27 cellular contexts compared by ENCODE assay signal in the genomic region with DNA sequence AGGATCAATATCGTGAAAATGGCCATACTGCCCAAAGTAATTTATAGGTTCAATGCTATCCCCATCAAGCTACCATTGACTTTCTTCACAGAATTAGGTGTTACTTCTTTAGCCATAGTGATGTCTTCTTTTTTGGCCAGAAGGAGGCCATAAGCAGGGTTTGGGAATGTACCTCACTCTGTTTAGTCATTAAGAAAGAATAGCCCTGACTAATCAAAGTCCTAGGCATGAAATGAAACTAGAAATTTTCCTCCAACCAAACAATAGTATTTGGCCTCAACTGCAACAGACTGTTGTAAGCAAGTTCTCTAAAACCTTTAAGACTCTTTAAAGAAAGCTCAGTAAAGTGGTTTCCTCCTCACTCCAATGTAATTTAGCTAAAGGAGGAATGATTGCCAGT.
DNase-seq lines count a peak whose midpoint lies in the region; ATAC-seq and TF ChIP-seq lines count a peak whose summit lies in the region.
"Had no signal": no experiment of that assay in that cellular context is flagged by ENCODE, and none has a peak within 500 bp of the region (broad histone marks: within the 10 kb centered on the region; RNA-seq: fewer than 3 reads in every experiment).

No MANE protein-coding gene starts in this region.

- WGBS in gastroesophageal sphincter (ENCODE audit: low coverage in 1 of 2), 2 donors: 90 to 100% methylated on average over 1 of the region's 1 CpG

- H3K27ac Mint-ChIP-seq in activated CD4-positive, alpha-beta T cell treated with anti-CD3 and anti-CD28 coated beads for 36 hours: no peak overlapping the region
- H3K27ac Mint-ChIP-seq in activated T-helper 17 cell treated with anti-CD3 and anti-CD28 coated beads, Interleukin-2, amount 50 U/mL, for 72 hours: no peak overlapping the region
- H3K27ac Mint-ChIP-seq in neural progenitor cell: no peak overlapping the region
- H3K27ac Mint-ChIP-seq: activated CD8-positive, alpha-beta T cell treated with anti-CD3 and anti-CD28 coated beads, Interleukin-2, amount 10 ng/mL, durations not matched to agents 7 days and 5 days; activated naive CD8-positive, alpha-beta T cell treated with anti-CD3 and anti-CD28 coated beads, Interleukin-2, amount 10 ng/mL, durations not matched to agents 7 days and 5 days; B cell had no signal

- POLR2A ChIA-PET in activated CD4-positive, alpha-beta T cell treated with anti-CD3 and anti-CD28 coated beads for 36 hours (lab: Charles Lee): no interaction called here

- H3K79me2 ChIP-seq in osteoblast (ENCODE audit: insufficient read depth, low read length) (no peaks in the 10 kb centered on the region), neural progenitor cell (ENCODE audit: low read depth) (no peaks in the 10 kb centered on the region)

- H3K36me3 ChIP-seq in osteoblast (ENCODE audit: insufficient read depth, low read length): no peaks in the 10 kb centered on the region
- H3K36me3 ChIP-seq in neural progenitor cell: no peaks in the 10 kb centered on the region
- H3K36me3 ChIP-seq in gastroesophageal sphincter: peaks cover 0 to 21% of the 10 kb centered on the region in 2 donors
- H3K36me3 ChIP-seq: colonic mucosa, left ventricle myocardium inferior had no signal

- no peaks in the 10 kb centered on the region for H3K27me3 Mint-ChIP-seq in activated CD4-positive, alpha-beta T cell treated with anti-CD3 and anti-CD28 coated beads for 36 hours
- no peaks in the 10 kb centered on the region for H3K27me3 Mint-ChIP-seq in activated T-helper 17 cell treated with anti-CD3 and anti-CD28 coated beads, Interleukin-2, amount 50 U/mL, for 72 hours
- H3K27me3 Mint-ChIP-seq in neural progenitor cell (ENCODE audit: insufficient read depth, low read depth): no peaks in the 10 kb centered on the region
- H3K27me3 Mint-ChIP-seq: activated naive CD8-positive, alpha-beta T cell treated with anti-CD3 and anti-CD28 coated beads, Interleukin-2, amount 10 ng/mL, durations not matched to agents 7 days and 5 days; B cell had no signal

- H2AFZ ChIP-seq in osteoblast (ENCODE audit: low read length): no peak overlapping the region
- H2AFZ ChIP-seq in neural progenitor cell (replicated peaks): no peak overlapping the region

- no peak overlapping the region for H3K4me2 ChIP-seq in osteoblast (ENCODE audit: insufficient read depth, low read length)
- no peak overlapping the region for H3K4me2 ChIP-seq in neural progenitor cell
- H3K4me2 ChIP-seq: SK-N-SH had no signal

- CTCF ChIA-PET in activated CD4-positive, alpha-beta T cell treated with anti-CD3 and anti-CD28 coated beads for 36 hours (lab: Charles Lee): no interaction called here

- no peaks in the 10 kb centered on the region for H3K4me1 ChIP-seq in osteoblast (ENCODE audit: insufficient read depth, low read length)
- H3K4me1 ChIP-seq in neural progenitor cell: no peaks in the 10 kb centered on the region
- H3K4me1 ChIP-seq in gastroesophageal sphincter: no peaks in the 10 kb centered on the region
- H3K4me1 ChIP-seq: body of pancreas, colonic mucosa, heart right ventricle, left ventricle myocardium inferior had no signal

- no peaks in the 10 kb centered on the region for H3F3A ChIP-seq in neural progenitor cell (ENCODE audit: low read depth)

- intact Hi-C loops in activated CD4-positive, alpha-beta T cell treated with anti-CD3 and anti-CD28 coated beads for 36 hours (cut with DNase I, micrococcal nuclease): loop anchor here in 1 of 2 experiments (10.0 kb wide), 1 partner anchor 259 kb away; no protein-coding TSS in a partner anchor

- no peak overlapping the region for H3K27ac ChIP-seq in osteoblast (ENCODE audit: low read depth, low read length)
- H3K27ac ChIP-seq in neural progenitor cell: no peak overlapping the region
- H3K27ac ChIP-seq in gastroesophageal sphincter: no peak overlapping the region
- H3K27ac ChIP-seq: body of pancreas, colonic mucosa, heart right ventricle, left ventricle myocardium inferior, RWPE1 had no signal

- H3K36me3 Mint-ChIP-seq in activated CD4-positive, alpha-beta T cell treated with anti-CD3 and anti-CD28 coated beads for 36 hours (ENCODE audit: low read depth): peaks cover 34% of the 10 kb centered on the region
- H3K36me3 Mint-ChIP-seq in activated T-helper 17 cell treated with anti-CD3 and anti-CD28 coated beads, Interleukin-2, amount 50 U/mL, for 72 hours (ENCODE audit: low read depth): peaks cover 61% of the 10 kb centered on the region
- H3K36me3 Mint-ChIP-seq in neural progenitor cell: peaks cover 23% of the 10 kb centered on the region

- H3K27me3 ChIP-seq in osteoblast (ENCODE audit: insufficient read depth, low read length) (no peaks in the 10 kb centered on the region), neural progenitor cell (no peaks in the 10 kb centered on the region), gastroesophageal sphincter (no peaks in the 10 kb centered on the region)
- H3K27me3 ChIP-seq: body of pancreas, colonic mucosa, heart right ventricle had no signal

- no peak for TF ChIP-seq EP300 in gastroesophageal sphincter (IDR thresholded peaks at IDR 0.05)

- H3K4me3 Mint-ChIP-seq in activated CD4-positive, alpha-beta T cell treated with anti-CD3 and anti-CD28 coated beads for 36 hours: no peak overlapping the region
- no peak overlapping the region for H3K4me3 Mint-ChIP-seq in activated T-helper 17 cell treated with anti-CD3 and anti-CD28 coated beads, Interleukin-2, amount 50 U/mL, for 72 hours
- H3K4me3 Mint-ChIP-seq in neural progenitor cell: no peak overlapping the region
- H3K4me3 Mint-ChIP-seq: activated CD8-positive, alpha-beta T cell treated with anti-CD3 and anti-CD28 coated beads, Interleukin-2, amount 10 ng/mL, durations not matched to agents 7 days and 5 days; activated naive CD8-positive, alpha-beta T cell treated with anti-CD3 and anti-CD28 coated beads, Interleukin-2, amount 10 ng/mL, durations not matched to agents 7 days and 5 days; activated T-cell treated with anti-CD3 and anti-CD28 coated beads, Interleukin-2, amount 50 U/mL, for 4 hours; B cell had no signal

- no peak for TF ChIP-seq POLR2A in gastroesophageal sphincter (IDR thresholded peaks at IDR 0.05)

- ATAC-seq in activated CD4-positive, alpha-beta T cell treated with anti-CD3 and anti-CD28 coated beads for 36 hours: peak; percentile 51
- peak; percentile 42 for ATAC-seq in HG02642 (IDR thresholded peaks at IDR 0.05; ENCODE audit: poor library complexity, unreplicated experiment)
- peak; percentile 82 for ATAC-seq in activated T-helper 17 cell treated with anti-CD3 and anti-CD28 coated beads, Interleukin-2, amount 50 U/mL, for 72 hours (replicated peaks)
- no peak for ATAC-seq in gastroesophageal sphincter
- ATAC-seq: activated CD8-positive, alpha-beta T cell treated with anti-CD3 and anti-CD28 coated beads, Interleukin-2, amount 10 ng/mL, durations not matched to agents 7 days and 5 days; activated T-cell treated with anti-CD3 and anti-CD28 coated beads, Interleukin-2, amount 50 U/mL, for 4 hours; body of pancreas; heart right ventricle had no signal

- TF ChIP-seq CTCF in osteoblast (IDR thresholded peaks at IDR 0.05; ENCODE audit: extremely low read depth, low read depth, low read length): no peak
- TF ChIP-seq CTCF in neural progenitor cell (IDR thresholded peaks at IDR 0.05): no peak
- no peak for TF ChIP-seq CTCF in gastroesophageal sphincter (IDR thresholded peaks at IDR 0.05)

- no peak overlapping the region for H3K9ac ChIP-seq in neural progenitor cell
- H3K9ac ChIP-seq: SK-N-SH had no signal

- no peaks in the 10 kb centered on the region for H3K9me3 ChIP-seq in osteoblast (ENCODE audit: low read depth, low read length)
- H3K9me3 ChIP-seq in neural progenitor cell (ENCODE audit: low read depth): no peaks in the 10 kb centered on the region
- H3K9me3 ChIP-seq in gastroesophageal sphincter: no peaks in the 10 kb centered on the region
- H3K9me3 ChIP-seq: body of pancreas, colonic mucosa, heart right ventricle, left ventricle myocardium inferior, SK-N-SH had no signal

- H3K9me3 Mint-ChIP-seq in activated CD4-positive, alpha-beta T cell treated with anti-CD3 and anti-CD28 coated beads for 36 hours (ENCODE audit: low read depth): no peaks in the 10 kb centered on the region
- H3K9me3 Mint-ChIP-seq in activated T-helper 17 cell treated with anti-CD3 and anti-CD28 coated beads, Interleukin-2, amount 50 U/mL, for 72 hours: no peaks in the 10 kb centered on the region
- H3K9me3 Mint-ChIP-seq in neural progenitor cell: no peaks in the 10 kb centered on the region
- H3K9me3 Mint-ChIP-seq: activated naive CD8-positive, alpha-beta T cell treated with anti-CD3 and anti-CD28 coated beads, Interleukin-2, amount 10 ng/mL, durations not matched to agents 7 days and 5 days; activated T-cell treated with anti-CD3 and anti-CD28 coated beads, Interleukin-2, amount 50 U/mL, for 4 hours had no signal

- no peak overlapping the region for H3K4me3 ChIP-seq in osteoblast (ENCODE audit: insufficient read depth, low read length)
- no peak overlapping the region for H3K4me3 ChIP-seq in neural progenitor cell
- no peak overlapping the region for H3K4me3 ChIP-seq in gastroesophageal sphincter
- H3K4me3 ChIP-seq: body of pancreas, colonic mucosa, heart right ventricle, left ventricle myocardium inferior had no signal

- no peaks in the 10 kb centered on the region for H4K20me1 ChIP-seq in osteoblast (ENCODE audit: insufficient read depth, low read length)
- H4K20me1 ChIP-seq in neural progenitor cell (ENCODE audit: low read depth): no peaks in the 10 kb centered on the region

- no peaks in the 10 kb centered on the region for H3K4me1 Mint-ChIP-seq in activated CD4-positive, alpha-beta T cell treated with anti-CD3 and anti-CD28 coated beads for 36 hours
- no peaks in the 10 kb centered on the region for H3K4me1 Mint-ChIP-seq in activated T-helper 17 cell treated with anti-CD3 and anti-CD28 coated beads, Interleukin-2, amount 50 U/mL, for 72 hours
- H3K4me1 Mint-ChIP-seq in neural progenitor cell: no peaks in the 10 kb centered on the region
- H3K4me1 Mint-ChIP-seq: activated naive CD8-positive, alpha-beta T cell treated with anti-CD3 and anti-CD28 coated beads, Interleukin-2, amount 10 ng/mL, durations not matched to agents 7 days and 5 days; B cell had no signal

- DNase-seq in activated CD4-positive, alpha-beta T cell treated with anti-CD3 and anti-CD28 coated beads for 36 hours: no peak
- DNase-seq in activated CD4-positive, alpha-beta T cell treated with anti-CD3 and anti-CD28 coated beads for 48 hours: no peak
- DNase-seq in osteoblast (ENCODE audit: insufficient read length, low spot score, missing footprints) (peak; percentile 41), neural progenitor cell (ENCODE audit: low spot score) (no peak), A172 (ENCODE audit: low spot score) (no peak)
- DNase-seq: 8988T; activated CD4-positive, CD25-positive, alpha-beta regulatory T cell; activated CD8-positive, alpha-beta T cell treated with anti-CD3 and anti-CD28 coated beads, Interleukin-2, amount 10 ng/mL, durations not matched to agents 7 days and 5 days; activated naive CD8-positive, alpha-beta T cell treated with anti-CD3 and anti-CD28 coated beads, Interleukin-2, amount 10 ng/mL, durations not matched to agents 7 days and 5 days; activated T-cell treated with anti-CD3 and anti-CD28 coated beads, Interleukin-2, amount 50 U/mL, for 4 hours; body of pancreas; colonic mucosa; EL; heart right ventricle; left ventricle myocardium inferior; NCI-H1417; NCI-H2107; NCI-H524 treated with DMSO at 0.1 percent for 48 hours; SK-N-SH; small intestine; stimulated activated CD4-positive, alpha-beta T cell treated with anti-CD3 and anti-CD28 coated beads, Interleukin-4, amount 100 ng/mL, for 1 hour; substantia nigra had no signal
